In the genomic region with DNA sequence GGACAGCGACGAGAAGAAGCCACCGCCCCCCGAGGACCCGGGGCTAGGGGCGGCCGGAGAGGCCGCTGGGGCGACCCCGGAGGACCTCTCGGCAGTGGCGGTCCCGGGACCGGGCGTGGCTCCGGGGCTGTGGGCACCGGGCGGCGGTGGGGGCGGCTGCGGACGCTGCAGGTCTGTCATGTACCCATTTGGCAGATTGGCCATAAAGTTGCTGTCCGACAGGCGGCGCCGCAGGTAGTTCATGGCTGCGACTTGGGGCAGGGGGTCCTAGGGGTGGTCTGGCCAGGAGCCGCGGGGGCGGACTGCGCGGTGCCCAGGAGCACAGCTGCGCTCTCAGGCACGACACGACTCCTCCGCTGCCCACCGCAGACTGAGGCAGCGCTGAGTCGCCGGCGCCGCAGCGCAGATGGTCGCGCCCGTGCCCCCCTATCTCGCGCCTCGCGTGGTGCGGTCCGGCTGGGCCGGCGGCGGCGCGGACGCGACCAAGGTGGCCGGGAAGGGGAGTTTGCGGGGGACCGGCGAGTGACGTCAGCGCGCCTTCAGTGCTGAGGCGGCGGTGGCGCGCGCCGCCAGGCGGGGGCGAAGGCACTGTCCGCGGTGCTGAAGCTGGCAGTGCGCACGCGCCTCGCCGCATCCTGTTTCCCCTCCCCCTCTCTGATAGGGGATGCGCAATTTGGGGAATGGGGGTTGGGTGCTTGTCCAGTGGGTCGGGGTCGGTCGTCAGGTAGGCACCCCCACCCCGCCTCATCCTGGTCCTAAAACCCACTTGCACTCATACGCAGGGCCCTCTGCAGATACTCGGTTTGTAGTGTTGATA, we compare ENCODE assay signal across 1 cellular context.
A peak's percentile ranks its signal among the peaks of the same experiment; 100 is the strongest.
TF ChIP-seq lines count a peak whose summit lies in the region.

A gene (minus strand): TSS at position 372 of the 817 bp plus-strand sequence. CDS start 129 bp downstream, at position 243.

TF ChIP-seq in K562, 482 proteins besides CTCF, POLR2A, EP300 and RAD21 (continued from another document and continues in another):
- TF ChIP-seq, protein P1, sequence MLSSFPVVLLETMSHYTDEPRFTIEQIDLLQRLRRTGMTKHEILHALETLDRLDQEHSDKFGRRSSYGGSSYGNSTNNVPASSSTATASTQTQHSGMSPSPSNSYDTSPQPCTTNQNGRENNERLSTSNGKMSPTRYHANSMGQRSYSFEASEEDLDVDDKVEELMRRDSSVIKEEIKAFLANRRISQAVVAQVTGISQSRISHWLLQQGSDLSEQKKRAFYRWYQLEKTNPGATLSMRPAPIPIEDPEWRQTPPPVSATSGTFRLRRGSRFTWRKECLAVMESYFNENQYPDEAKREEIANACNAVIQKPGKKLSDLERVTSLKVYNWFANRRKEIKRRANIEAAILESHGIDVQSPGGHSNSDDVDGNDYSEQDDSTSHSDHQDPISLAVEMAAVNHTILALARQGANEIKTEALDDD (IDR thresholded peaks at IDR 0.05): no peak
- TF ChIP-seq ZNF165 (CRISPR knock-in tag; IDR thresholded peaks at IDR 0.05; ENCODE audit: borderline replicate concordance): no peak
- TF ChIP-seq CREB1 (IDR thresholded peaks at IDR 0.05): peak; percentile 91
- peak; percentile 96 for TF ChIP-seq CREB1 (CRISPR knock-in tag; IDR thresholded peaks at IDR 0.05)
- TF ChIP-seq ZNF232 (CRISPR knock-in tag; IDR thresholded peaks at IDR 0.05): no peak; the same call in 1 of the 2 replicates
- TF ChIP-seq SMARCC2 (IDR thresholded peaks at IDR 0.05; ENCODE audit: low read depth): no peak
- TF ChIP-seq CXXC5 (CRISPR knock-in tag; IDR thresholded peaks at IDR 0.05): peak; percentile 94
- TF ChIP-seq, protein P2, sequence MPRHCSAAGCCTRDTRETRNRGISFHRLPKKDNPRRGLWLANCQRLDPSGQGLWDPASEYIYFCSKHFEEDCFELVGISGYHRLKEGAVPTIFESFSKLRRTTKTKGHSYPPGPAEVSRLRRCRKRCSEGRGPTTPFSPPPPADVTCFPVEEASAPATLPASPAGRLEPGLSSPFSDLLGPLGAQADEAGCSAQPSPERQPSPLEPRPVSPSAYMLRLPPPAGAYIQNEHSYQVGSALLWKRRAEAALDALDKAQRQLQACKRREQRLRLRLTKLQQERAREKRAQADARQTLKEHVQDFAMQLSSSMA (CRISPR knock-in tag; IDR thresholded peaks at IDR 0.05): no peak
- TF ChIP-seq ZKSCAN8 (CRISPR knock-in tag; IDR thresholded peaks at IDR 0.05): peak; percentile 72; the same call in 1 of the 2 replicates
- TF ChIP-seq TAF1 (IDR thresholded peaks at IDR 0.05; ENCODE audit: control insufficient read depth, extremely low read depth, insufficient read depth, low read length, severe bottlenecking): no peak
- TF ChIP-seq ZEB2 (IDR thresholded peaks at IDR 0.05): no peak
- no peak for TF ChIP-seq MAFG (tag; conservative IDR thresholded peaks at IDR 0.05)
- peak; percentile 73 for TF ChIP-seq FOSL1 (tag; conservative IDR thresholded peaks at IDR 0.05)
- TF ChIP-seq NFYB (IDR thresholded peaks at IDR 0.05; ENCODE audit: extremely low read depth, insufficient read length): no peak
- TF ChIP-seq SREBF1 (IDR thresholded peaks at IDR 0.05; ENCODE audit: borderline replicate concordance, low read depth, low read length): peak; percentile 92
- TF ChIP-seq, protein P3, sequence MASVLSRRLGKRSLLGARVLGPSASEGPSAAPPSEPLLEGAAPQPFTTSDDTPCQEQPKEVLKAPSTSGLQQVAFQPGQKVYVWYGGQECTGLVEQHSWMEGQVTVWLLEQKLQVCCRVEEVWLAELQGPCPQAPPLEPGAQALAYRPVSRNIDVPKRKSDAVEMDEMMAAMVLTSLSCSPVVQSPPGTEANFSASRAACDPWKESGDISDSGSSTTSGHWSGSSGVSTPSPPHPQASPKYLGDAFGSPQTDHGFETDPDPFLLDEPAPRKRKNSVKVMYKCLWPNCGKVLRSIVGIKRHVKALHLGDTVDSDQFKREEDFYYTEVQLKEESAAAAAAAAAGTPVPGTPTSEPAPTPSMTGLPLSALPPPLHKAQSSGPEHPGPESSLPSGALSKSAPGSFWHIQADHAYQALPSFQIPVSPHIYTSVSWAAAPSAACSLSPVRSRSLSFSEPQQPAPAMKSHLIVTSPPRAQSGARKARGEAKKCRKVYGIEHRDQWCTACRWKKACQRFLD (CRISPR knock-in tag; IDR thresholded peaks at IDR 0.05): peak; percentile 89
- no peak for TF ChIP-seq FOXK1 (CRISPR knock-in tag; IDR thresholded peaks at IDR 0.05; ENCODE audit: borderline replicate concordance)
- TF ChIP-seq, protein P4, sequence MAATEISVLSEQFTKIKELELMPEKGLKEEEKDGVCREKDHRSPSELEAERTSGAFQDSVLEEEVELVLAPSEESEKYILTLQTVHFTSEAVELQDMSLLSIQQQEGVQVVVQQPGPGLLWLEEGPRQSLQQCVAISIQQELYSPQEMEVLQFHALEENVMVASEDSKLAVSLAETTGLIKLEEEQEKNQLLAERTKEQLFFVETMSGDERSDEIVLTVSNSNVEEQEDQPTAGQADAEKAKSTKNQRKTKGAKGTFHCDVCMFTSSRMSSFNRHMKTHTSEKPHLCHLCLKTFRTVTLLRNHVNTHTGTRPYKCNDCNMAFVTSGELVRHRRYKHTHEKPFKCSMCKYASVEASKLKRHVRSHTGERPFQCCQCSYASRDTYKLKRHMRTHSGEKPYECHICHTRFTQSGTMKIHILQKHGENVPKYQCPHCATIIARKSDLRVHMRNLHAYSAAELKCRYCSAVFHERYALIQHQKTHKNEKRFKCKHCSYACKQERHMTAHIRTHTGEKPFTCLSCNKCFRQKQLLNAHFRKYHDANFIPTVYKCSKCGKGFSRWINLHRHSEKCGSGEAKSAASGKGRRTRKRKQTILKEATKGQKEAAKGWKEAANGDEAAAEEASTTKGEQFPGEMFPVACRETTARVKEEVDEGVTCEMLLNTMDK (IDR thresholded peaks at IDR 0.05; ENCODE audit: borderline replicate concordance, insufficient read depth, low read depth, low read length, poor library complexity, severe bottlenecking): no peak
- TF ChIP-seq POLR3A (IDR thresholded peaks at IDR 0.05; ENCODE audit: borderline replicate concordance, extremely low read depth, insufficient read depth, insufficient read length): no peak
- TF ChIP-seq, protein P5, sequence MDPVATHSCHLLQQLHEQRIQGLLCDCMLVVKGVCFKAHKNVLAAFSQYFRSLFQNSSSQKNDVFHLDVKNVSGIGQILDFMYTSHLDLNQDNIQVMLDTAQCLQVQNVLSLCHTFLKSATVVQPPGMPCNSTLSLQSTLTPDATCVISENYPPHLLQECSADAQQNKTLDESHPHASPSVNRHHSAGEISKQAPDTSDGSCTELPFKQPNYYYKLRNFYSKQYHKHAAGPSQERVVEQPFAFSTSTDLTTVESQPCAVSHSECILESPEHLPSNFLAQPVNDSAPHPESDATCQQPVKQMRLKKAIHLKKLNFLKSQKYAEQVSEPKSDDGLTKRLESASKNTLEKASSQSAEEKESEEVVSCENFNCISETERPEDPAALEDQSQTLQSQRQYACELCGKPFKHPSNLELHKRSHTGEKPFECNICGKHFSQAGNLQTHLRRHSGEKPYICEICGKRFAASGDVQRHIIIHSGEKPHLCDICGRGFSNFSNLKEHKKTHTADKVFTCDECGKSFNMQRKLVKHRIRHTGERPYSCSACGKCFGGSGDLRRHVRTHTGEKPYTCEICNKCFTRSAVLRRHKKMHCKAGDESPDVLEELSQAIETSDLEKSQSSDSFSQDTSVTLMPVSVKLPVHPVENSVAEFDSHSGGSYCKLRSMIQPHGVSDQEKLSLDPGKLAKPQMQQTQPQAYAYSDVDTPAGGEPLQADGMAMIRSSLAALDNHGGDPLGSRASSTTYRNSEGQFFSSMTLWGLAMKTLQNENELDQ (CRISPR knock-in tag; IDR thresholded peaks at IDR 0.05; ENCODE audit: borderline replicate concordance): no peak
- TF ChIP-seq ZNF507 (tag; conservative IDR thresholded peaks at IDR 0.05): no peak
- no peak for TF ChIP-seq MAFK (IDR thresholded peaks at IDR 0.05; ENCODE audit: low read length)
- TF ChIP-seq, protein P6, sequence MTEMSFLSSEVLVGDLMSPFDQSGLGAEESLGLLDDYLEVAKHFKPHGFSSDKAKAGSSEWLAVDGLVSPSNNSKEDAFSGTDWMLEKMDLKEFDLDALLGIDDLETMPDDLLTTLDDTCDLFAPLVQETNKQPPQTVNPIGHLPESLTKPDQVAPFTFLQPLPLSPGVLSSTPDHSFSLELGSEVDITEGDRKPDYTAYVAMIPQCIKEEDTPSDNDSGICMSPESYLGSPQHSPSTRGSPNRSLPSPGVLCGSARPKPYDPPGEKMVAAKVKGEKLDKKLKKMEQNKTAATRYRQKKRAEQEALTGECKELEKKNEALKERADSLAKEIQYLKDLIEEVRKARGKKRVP (CRISPR knock-in tag; IDR thresholded peaks at IDR 0.05): no peak
- TF ChIP-seq HLTF (IDR thresholded peaks at IDR 0.05): no peak
- TF ChIP-seq ASH1L (IDR thresholded peaks at IDR 0.05; ENCODE audit: borderline replicate concordance, low read depth, partially characterized antibody): no peak
- TF ChIP-seq, protein P7, sequence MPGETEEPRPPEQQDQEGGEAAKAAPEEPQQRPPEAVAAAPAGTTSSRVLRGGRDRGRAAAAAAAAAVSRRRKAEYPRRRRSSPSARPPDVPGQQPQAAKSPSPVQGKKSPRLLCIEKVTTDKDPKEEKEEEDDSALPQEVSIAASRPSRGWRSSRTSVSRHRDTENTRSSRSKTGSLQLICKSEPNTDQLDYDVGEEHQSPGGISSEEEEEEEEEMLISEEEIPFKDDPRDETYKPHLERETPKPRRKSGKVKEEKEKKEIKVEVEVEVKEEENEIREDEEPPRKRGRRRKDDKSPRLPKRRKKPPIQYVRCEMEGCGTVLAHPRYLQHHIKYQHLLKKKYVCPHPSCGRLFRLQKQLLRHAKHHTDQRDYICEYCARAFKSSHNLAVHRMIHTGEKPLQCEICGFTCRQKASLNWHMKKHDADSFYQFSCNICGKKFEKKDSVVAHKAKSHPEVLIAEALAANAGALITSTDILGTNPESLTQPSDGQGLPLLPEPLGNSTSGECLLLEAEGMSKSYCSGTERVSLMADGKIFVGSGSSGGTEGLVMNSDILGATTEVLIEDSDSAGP (CRISPR knock-in tag; IDR thresholded peaks at IDR 0.05): no peak
- TF ChIP-seq ZNF24 (IDR thresholded peaks at IDR 0.05): peak; percentile 50; the same call in 1 of the 2 replicates
- TF ChIP-seq ZNF274 (IDR thresholded peaks at IDR 0.05; ENCODE audit: borderline replicate concordance, low read depth, low read length): no peak
- no peak for TF ChIP-seq ZNF586 (CRISPR knock-in tag; conservative IDR thresholded peaks at IDR 0.05)
- TF ChIP-seq, protein P8, sequence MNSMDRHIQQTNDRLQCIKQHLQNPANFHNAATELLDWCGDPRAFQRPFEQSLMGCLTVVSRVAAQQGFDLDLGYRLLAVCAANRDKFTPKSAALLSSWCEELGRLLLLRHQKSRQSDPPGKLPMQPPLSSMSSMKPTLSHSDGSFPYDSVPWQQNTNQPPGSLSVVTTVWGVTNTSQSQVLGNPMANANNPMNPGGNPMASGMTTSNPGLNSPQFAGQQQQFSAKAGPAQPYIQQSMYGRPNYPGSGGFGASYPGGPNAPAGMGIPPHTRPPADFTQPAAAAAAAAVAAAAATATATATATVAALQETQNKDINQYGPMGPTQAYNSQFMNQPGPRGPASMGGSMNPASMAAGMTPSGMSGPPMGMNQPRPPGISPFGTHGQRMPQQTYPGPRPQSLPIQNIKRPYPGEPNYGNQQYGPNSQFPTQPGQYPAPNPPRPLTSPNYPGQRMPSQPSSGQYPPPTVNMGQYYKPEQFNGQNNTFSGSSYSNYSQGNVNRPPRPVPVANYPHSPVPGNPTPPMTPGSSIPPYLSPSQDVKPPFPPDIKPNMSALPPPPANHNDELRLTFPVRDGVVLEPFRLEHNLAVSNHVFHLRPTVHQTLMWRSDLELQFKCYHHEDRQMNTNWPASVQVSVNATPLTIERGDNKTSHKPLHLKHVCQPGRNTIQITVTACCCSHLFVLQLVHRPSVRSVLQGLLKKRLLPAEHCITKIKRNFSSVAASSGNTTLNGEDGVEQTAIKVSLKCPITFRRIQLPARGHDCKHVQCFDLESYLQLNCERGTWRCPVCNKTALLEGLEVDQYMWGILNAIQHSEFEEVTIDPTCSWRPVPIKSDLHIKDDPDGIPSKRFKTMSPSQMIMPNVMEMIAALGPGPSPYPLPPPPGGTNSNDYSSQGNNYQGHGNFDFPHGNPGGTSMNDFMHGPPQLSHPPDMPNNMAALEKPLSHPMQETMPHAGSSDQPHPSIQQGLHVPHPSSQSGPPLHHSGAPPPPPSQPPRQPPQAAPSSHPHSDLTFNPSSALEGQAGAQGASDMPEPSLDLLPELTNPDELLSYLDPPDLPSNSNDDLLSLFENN (IDR thresholded peaks at IDR 0.05; ENCODE audit: low read depth in 2 of 2, low read length in 2 of 2): no peak
- TF ChIP-seq TBL1XR1 (IDR thresholded peaks at IDR 0.05; ENCODE audit: low read length in 2 of 2): 0 out of 4 replicates have a peak, but pooled peaks of 1 of the 2 experiments have one; percentile 36
- TF ChIP-seq, protein P9, sequence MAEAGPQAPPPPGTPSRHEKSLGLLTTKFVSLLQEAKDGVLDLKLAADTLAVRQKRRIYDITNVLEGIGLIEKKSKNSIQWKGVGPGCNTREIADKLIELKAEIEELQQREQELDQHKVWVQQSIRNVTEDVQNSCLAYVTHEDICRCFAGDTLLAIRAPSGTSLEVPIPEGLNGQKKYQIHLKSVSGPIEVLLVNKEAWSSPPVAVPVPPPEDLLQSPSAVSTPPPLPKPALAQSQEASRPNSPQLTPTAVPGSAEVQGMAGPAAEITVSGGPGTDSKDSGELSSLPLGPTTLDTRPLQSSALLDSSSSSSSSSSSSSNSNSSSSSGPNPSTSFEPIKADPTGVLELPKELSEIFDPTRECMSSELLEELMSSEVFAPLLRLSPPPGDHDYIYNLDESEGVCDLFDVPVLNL (CRISPR knock-in tag; IDR thresholded peaks at IDR 0.05; ENCODE audit: low read depth): peak; percentile 72; the same call in 1 of the 2 replicates
- no peak for TF ChIP-seq TAL1 (IDR thresholded peaks at IDR 0.05)
- TF ChIP-seq ZNF134 (CRISPR knock-in tag; conservative IDR thresholded peaks at IDR 0.05): no peak
- TF ChIP-seq HEY1 (CRISPR knock-in tag; IDR thresholded peaks at IDR 0.05; ENCODE audit: borderline replicate concordance): no peak
- TF ChIP-seq ESRRA (IDR thresholded peaks at IDR 0.05; ENCODE audit: borderline replicate concordance, low read depth): peak; percentile 72
- TF ChIP-seq, protein P10, sequence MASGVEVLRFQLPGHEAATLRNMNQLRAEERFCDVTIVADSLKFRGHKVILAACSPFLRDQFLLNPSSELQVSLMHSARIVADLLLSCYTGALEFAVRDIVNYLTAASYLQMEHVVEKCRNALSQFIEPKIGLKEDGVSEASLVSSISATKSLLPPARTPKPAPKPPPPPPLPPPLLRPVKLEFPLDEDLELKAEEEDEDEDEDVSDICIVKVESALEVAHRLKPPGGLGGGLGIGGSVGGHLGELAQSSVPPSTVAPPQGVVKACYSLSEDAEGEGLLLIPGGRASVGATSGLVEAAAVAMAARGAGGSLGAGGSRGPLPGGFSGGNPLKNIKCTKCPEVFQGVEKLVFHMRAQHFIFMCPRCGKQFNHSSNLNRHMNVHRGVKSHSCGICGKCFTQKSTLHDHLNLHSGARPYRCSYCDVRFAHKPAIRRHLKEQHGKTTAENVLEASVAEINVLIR (CRISPR knock-in tag; IDR thresholded peaks at IDR 0.05): peak; percentile 78
- no peak for TF ChIP-seq NBN (IDR thresholded peaks at IDR 0.05; ENCODE audit: low read depth)
- TF ChIP-seq, protein P11, sequence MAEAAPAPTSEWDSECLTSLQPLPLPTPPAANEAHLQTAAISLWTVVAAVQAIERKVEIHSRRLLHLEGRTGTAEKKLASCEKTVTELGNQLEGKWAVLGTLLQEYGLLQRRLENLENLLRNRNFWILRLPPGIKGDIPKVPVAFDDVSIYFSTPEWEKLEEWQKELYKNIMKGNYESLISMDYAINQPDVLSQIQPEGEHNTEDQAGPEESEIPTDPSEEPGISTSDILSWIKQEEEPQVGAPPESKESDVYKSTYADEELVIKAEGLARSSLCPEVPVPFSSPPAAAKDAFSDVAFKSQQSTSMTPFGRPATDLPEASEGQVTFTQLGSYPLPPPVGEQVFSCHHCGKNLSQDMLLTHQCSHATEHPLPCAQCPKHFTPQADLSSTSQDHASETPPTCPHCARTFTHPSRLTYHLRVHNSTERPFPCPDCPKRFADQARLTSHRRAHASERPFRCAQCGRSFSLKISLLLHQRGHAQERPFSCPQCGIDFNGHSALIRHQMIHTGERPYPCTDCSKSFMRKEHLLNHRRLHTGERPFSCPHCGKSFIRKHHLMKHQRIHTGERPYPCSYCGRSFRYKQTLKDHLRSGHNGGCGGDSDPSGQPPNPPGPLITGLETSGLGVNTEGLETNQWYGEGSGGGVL (CRISPR knock-in tag; IDR thresholded peaks at IDR 0.05): no peak
